Comparison of ENCODE assay signal across 1 cellular context in the genomic region with DNA sequence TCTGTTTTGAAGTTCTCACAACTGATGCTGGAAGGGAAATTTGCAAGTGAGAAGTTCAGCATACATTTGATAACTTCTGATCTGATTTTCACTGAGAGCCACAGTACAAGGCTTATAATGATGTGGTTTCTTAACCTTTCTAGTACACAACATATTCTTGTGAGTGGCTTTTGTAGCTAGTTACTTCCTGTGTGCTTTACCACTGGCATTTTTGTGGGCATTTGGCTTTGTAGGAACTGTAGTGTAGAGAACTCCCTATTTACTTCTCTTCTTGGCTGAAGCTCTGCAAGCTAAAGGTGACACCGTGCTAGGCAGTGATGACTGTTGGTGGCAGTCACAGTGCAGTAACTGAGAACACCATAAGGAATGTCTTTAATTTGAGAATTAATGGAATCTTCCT.
TF ChIP-seq lines count a peak whose summit lies in the region.

No MANE protein-coding gene starts in this region.

TF ChIP-seq in GM12878, 131 proteins besides CTCF, POLR2A, EP300 and RAD21:
- TF ChIP-seq SPI1 (IDR thresholded peaks at IDR 0.05; ENCODE audit: borderline replicate concordance, insufficient read depth, low read depth, low read length) (no peak), ASH2L (IDR thresholded peaks at IDR 0.05; ENCODE audit: borderline replicate concordance, low read depth) (no peak), LARP7 (IDR thresholded peaks at IDR 0.05) (no peak), TAF1 (IDR thresholded peaks at IDR 0.05; ENCODE audit: borderline replicate concordance, low read depth, low read length) (no peak), ZNF384 (IDR thresholded peaks at IDR 0.05; ENCODE audit: borderline replicate concordance, low read depth, low read length) (no peak), WRNIP1 (IDR thresholded peaks at IDR 0.05; ENCODE audit: borderline replicate concordance, low read depth, low read length) (no peak), RUNX3 (IDR thresholded peaks at IDR 0.05; ENCODE audit: low read length) (peak; percentile 33), NR2F1 (conservative IDR thresholded peaks at IDR 0.05) (peak; percentile 20; the same call in 1 of the 2 replicates), MAX (IDR thresholded peaks at IDR 0.05; ENCODE audit: low read depth, low read length) (no peak), MTA2 (IDR thresholded peaks at IDR 0.05; ENCODE audit: low read depth) (peak; percentile 71; the same call in 1 of the 2 replicates), ZBED1 (IDR thresholded peaks at IDR 0.05; ENCODE audit: borderline replicate concordance) (no peak), GATAD2B (conservative IDR thresholded peaks at IDR 0.05; ENCODE audit: low read depth) (no peak)
